ENCODE assay signal across 1 cellular context in the genomic region with DNA sequence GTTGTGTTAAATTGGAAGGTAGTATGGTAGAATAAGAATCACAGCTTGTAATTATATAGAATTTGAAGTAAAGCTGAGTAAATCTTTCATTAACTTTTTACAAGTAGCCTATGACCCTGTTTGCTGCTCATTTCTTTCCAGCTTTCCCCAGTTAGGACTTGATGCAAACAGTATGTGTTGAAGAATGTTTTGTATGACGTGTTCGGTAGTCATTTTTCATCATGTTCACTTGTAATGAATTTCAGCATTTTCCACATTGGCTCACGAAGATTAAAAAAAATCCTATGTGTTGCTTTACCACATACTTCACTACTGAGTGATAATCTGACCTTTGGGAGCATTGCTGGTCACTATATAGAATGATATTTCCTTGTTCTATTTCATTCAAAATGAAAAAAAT.
TF ChIP-seq lines count a peak whose summit lies in the region.

No MANE protein-coding gene starts in this region.

TF ChIP-seq in IMR-90, 13 proteins besides CTCF, POLR2A, EP300 and RAD21 (continued from another document):
- TF ChIP-seq, protein P1, sequence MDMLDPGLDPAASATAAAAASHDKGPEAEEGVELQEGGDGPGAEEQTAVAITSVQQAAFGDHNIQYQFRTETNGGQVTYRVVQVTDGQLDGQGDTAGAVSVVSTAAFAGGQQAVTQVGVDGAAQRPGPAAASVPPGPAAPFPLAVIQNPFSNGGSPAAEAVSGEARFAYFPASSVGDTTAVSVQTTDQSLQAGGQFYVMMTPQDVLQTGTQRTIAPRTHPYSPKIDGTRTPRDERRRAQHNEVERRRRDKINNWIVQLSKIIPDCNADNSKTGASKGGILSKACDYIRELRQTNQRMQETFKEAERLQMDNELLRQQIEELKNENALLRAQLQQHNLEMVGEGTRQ (IDR thresholded peaks at IDR 0.05; ENCODE audit: low read depth, low read length) = no peak
- TF ChIP-seq MAZ (IDR thresholded peaks at IDR 0.05; ENCODE audit: borderline replicate concordance, low read depth, low read length) (no peak), BHLHE40 (IDR thresholded peaks at IDR 0.05; ENCODE audit: low read depth, low read length) (no peak), RCOR1 (IDR thresholded peaks at IDR 0.05; ENCODE audit: insufficient replicate concordance, low read length) (no peak)
- TF ChIP-seq, protein P2, sequence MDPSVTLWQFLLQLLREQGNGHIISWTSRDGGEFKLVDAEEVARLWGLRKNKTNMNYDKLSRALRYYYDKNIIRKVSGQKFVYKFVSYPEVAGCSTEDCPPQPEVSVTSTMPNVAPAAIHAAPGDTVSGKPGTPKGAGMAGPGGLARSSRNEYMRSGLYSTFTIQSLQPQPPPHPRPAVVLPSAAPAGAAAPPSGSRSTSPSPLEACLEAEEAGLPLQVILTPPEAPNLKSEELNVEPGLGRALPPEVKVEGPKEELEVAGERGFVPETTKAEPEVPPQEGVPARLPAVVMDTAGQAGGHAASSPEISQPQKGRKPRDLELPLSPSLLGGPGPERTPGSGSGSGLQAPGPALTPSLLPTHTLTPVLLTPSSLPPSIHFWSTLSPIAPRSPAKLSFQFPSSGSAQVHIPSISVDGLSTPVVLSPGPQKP (IDR thresholded peaks at IDR 0.05; ENCODE audit: borderline replicate concordance, low read depth, low read length) = no peak
